Comparison of ENCODE assay signal across 23 cellular contexts in genomic region chr6:125752773-125753172, GRCh38. TPM values are rescaled to one million over a fixed set of nuclear protein-coding genes. Genes with fewer than 3 reads are reported as not detected.
DNase-seq lines count a peak whose midpoint lies in the region; ATAC-seq and TF ChIP-seq lines count a peak whose summit lies in the region.
"Had no signal": no experiment of that assay in that cellular context is flagged by ENCODE, and none has a peak within 500 bp of the region (broad histone marks: within the 10 kb centered on the region; RNA-seq: fewer than 3 reads in every experiment).

No MANE protein-coding gene starts in this region.

- no peaks in the 10 kb centered on the region for H3K79me2 ChIP-seq in GM23248 (ENCODE audit: insufficient read depth)

- no peaks in the 10 kb centered on the region for H3K9me3 Mint-ChIP-seq in nephron
- H3K9me3 Mint-ChIP-seq: activated CD4-positive, alpha-beta memory T cell treated with anti-CD3 and anti-CD28 coated beads, Interleukin-2, amount 10 ng/mL, durations not matched to agents 7 days and 5 days; CD8-positive, alpha-beta T cell; dendritic cell treated with granulocyte-macrophage colony-stimulating factor and Interleukin-4, amounts not matched to agents 40 ng/mL and 50 ng/mL, for 4 days; HFFc6; natural killer cell treated with Interleukin-12 subunit alpha and Interleukin-12 subunit beta and Interleukin-15 and Interleukin-18, amount 100 ng/mL, for 72 hours had no signal

- TF ChIP-seq CTCF in heart right ventricle (IDR thresholded peaks at IDR 0.05) (no peak), nephron (IDR thresholded peaks at IDR 0.05; ENCODE audit: unreplicated experiment in 3 of 3) (no peak), tibial artery (IDR thresholded peaks at IDR 0.05) (no peak), body of pancreas (IDR thresholded peaks at IDR 0.05) (no peak)

- H3F3A ChIP-seq in GM23248 (ENCODE audit: insufficient read depth), result no peaks in the 10 kb centered on the region

- no peak overlapping the region for H3K27ac Mint-ChIP-seq in nephron
- H3K27ac Mint-ChIP-seq: activated CD4-positive, alpha-beta memory T cell treated with anti-CD3 and anti-CD28 coated beads, Interleukin-2, amount 10 ng/mL, durations not matched to agents 7 days and 5 days; CD8-positive, alpha-beta T cell; dendritic cell treated with granulocyte-macrophage colony-stimulating factor and Interleukin-4, amounts not matched to agents 40 ng/mL and 50 ng/mL, for 4 days; HFFc6; natural killer cell treated with Interleukin-12 subunit alpha and Interleukin-12 subunit beta and Interleukin-15 and Interleukin-18, amount 100 ng/mL, for 72 hours had no signal

- H3K9ac ChIP-seq in GM23248, result no peak overlapping the region

- H3K9me2 ChIP-seq in GM23248 (ENCODE audit: insufficient read depth), result no peaks in the 10 kb centered on the region

- H3K9me3 ChIP-seq in heart right ventricle (no peaks in the 10 kb centered on the region), tibial artery (no peaks in the 10 kb centered on the region), GM23248 (ENCODE audit: low read depth) (no peaks in the 10 kb centered on the region), body of pancreas (no peaks in the 10 kb centered on the region)
- H3K9me3 ChIP-seq: MG63 had no signal

- no peak overlapping the region for H3K4me2 ChIP-seq in GM23248 (ENCODE audit: unreplicated experiment)

- H3K27me3 ChIP-seq in heart right ventricle (peaks cover 0 to 88% (median 0%) of the 10 kb centered on the region in 7 donors), tibial artery (no peaks in the 10 kb centered on the region), GM23248 (replicated peaks; ENCODE audit: insufficient read depth) (peaks cover 66% of the 10 kb centered on the region), body of pancreas (no peaks in the 10 kb centered on the region)

- no peak for ATAC-seq in heart right ventricle
- ATAC-seq in left ventricle myocardium superior, result no peak
- no peak for ATAC-seq in body of pancreas
- ATAC-seq: CD8-positive, alpha-beta T cell; natural killer cell treated with Interleukin-12 subunit alpha and Interleukin-12 subunit beta and Interleukin-15 and Interleukin-18, amount 100 ng/mL, for 72 hours; Panc1 had no signal

- H3K27me3 Mint-ChIP-seq in nephron (ENCODE audit: low read depth), result peaks cover 45% of the 10 kb centered on the region

- in situ Hi-C loops in GM23248 (cut with MboI), result loop anchor here (25.0 kb wide), 2 partner anchors 590 to 890 kb away; partner anchors contain the start of gene TPD52L1

- peak overlapping the region; percentile 9 to 87 (median 76) for H3K4me3 ChIP-seq in heart right ventricle
- H3K4me3 ChIP-seq in tibial artery, result peak overlapping the region; percentile 89 to 95
- no peak overlapping the region for H3K4me3 ChIP-seq in GM23248
- H3K4me3 ChIP-seq in body of pancreas, result no peak overlapping the region
- H3K4me3 ChIP-seq: MG63 had no signal

- H3K36me3 ChIP-seq in heart right ventricle (peaks cover 0 to 38% (median 0%) of the 10 kb centered on the region in 9 donors), tibial artery (peaks cover 0 to 12% (median 11%) of the 10 kb centered on the region in 3 donors), GM23248 (ENCODE audit: low read depth) (no peaks in the 10 kb centered on the region), body of pancreas (replicated peaks in 1 of 2; ENCODE audit: insufficient read depth in 1 of 2, low read depth in 2 of 2) (no peaks in the 10 kb centered on the region)
- H3K36me3 ChIP-seq: MG63 had no signal

- peak overlapping the region in 9 of 10 donors; percentile 88 to 98 (median 96) for H3K27ac ChIP-seq in heart right ventricle
- peak overlapping the region; percentile 42 for H3K27ac ChIP-seq in cingulate gyrus (ENCODE audit: low read depth, low read length)
- peak overlapping the region; percentile 99 for H3K27ac ChIP-seq in tibial artery
- H3K27ac ChIP-seq in GM23248, result no peak overlapping the region
- H3K27ac ChIP-seq in body of pancreas, result peak overlapping the region in 2 of 4 donors; percentile 59 to 94

- 54 to 59% methylated on average over 2 of the region's 2 CpGs for whole genome bisulfite sequencing in heart right ventricle, 2 donors
- 66 to 77% methylated on average over 2 of the region's 2 CpGs for WGBS in GM23248 (ENCODE audit: low coverage in 1 of 2, low lambda C conversion rate in 2 of 2, missing lambda C conversion rate in 2 of 2), 2 experiments
- WGBS in body of pancreas, 2 donors, result 52 to 57% methylated on average over 2 of the region's 2 CpGs

- H3K4me3 Mint-ChIP-seq in nephron, result peak overlapping the region; percentile 40 to 46 (median 41)
- H3K4me3 Mint-ChIP-seq: activated CD4-positive, alpha-beta memory T cell treated with anti-CD3 and anti-CD28 coated beads, Interleukin-2, amount 10 ng/mL, durations not matched to agents 7 days and 5 days; CD8-positive, alpha-beta T cell; dendritic cell treated with granulocyte-macrophage colony-stimulating factor and Interleukin-4, amounts not matched to agents 40 ng/mL and 50 ng/mL, for 4 days; HFFc6; natural killer cell treated with Interleukin-12 subunit alpha and Interleukin-12 subunit beta and Interleukin-15 and Interleukin-18, amount 100 ng/mL, for 72 hours had no signal

- H3K4me1 Mint-ChIP-seq in nephron, result peaks cover 16% of the 10 kb centered on the region

- no peak for TF ChIP-seq POLR2A in body of pancreas (IDR thresholded peaks at IDR 0.05)

- intact Hi-C loops in heart right ventricle (cut with DNase I), result loop anchor here in 6 of 10 donors (1.0 to 10.0 kb wide), 6 partner anchors 165 to 600 kb away; partner anchors contain the start of gene TPD52L1 (in 2 of the 6)
- intact Hi-C loops in left ventricle myocardium superior (cut with micrococcal nuclease), result loop anchor here (5.0 kb wide), 1 partner anchor 440 kb away; no protein-coding TSS in a partner anchor
- intact Hi-C loops in tibial artery (cut with DNase I; ENCODE audit: low total_unique reads), result no loop called here
- intact Hi-C loops in body of pancreas (cut with DNase I), result no loop called here

- DNase-seq in heart right ventricle (no peak), left ventricle myocardium superior (no peak), tibial artery (no peak), GM23248 (no peak), body of pancreas (no peak)
- no peak for DNase-seq in stimulated activated CD4-positive, alpha-beta T cell treated with anti-CD3 and anti-CD28 coated beads, Interleukin-2, amount 100 ng/mL, for 48 hours
- DNase-seq: activated CD4-positive, alpha-beta memory T cell treated with anti-CD3 and anti-CD28 coated beads, Interleukin-2, amount 10 ng/mL, durations not matched to agents 7 days and 5 days; activated CD4-positive, CD25-positive, alpha-beta regulatory T cell treated with anti-CD3 and anti-CD28 coated beads, Interleukin-2, amount 50 U/mL, for 72 hours; AML-193; CD8-positive, alpha-beta T cell; HFFc6; MG63; NK-92 treated with Interleukin-12 subunit alpha and Interleukin-12 subunit beta, amount 100 ng/mL, for 24 hours; posterior cingulate gyrus; stimulated activated CD8-positive, alpha-beta memory T cell treated with anti-CD3 and anti-CD28 coated beads, Interleukin-4, amount 100 ng/mL, for 48 hours had no signal

- no peaks in the 10 kb centered on the region for H4K20me1 ChIP-seq in GM23248 (ENCODE audit: insufficient read depth)

- H3K4me1 ChIP-seq in heart right ventricle (peaks cover 3 to 47% (median 19%) of the 10 kb centered on the region in 9 donors), tibial artery (peaks cover 0 to 45% (median 19%) of the 10 kb centered on the region in 4 donors), GM23248 (ENCODE audit: insufficient read depth) (peaks cover 6% of the 10 kb centered on the region), body of pancreas (peaks cover 20% of the 10 kb centered on the region)

- no peak overlapping the region for H2AFZ ChIP-seq in GM23248

- H3K36me3 Mint-ChIP-seq in nephron (ENCODE audit: low read depth), result peaks cover 5% of the 10 kb centered on the region
- H3K36me3 Mint-ChIP-seq: natural killer cell treated with Interleukin-12 subunit alpha and Interleukin-12 subunit beta and Interleukin-15 and Interleukin-18, amount 100 ng/mL, for 72 hours had no signal

RNA-seq across cellular contexts. Expression of gene HEY2, which starts 3.3 kb away (rescaled TPM):
- 10 to 100 TPM; 12.4 to 75.1 (median 36.2) TPM for total RNA-seq in heart right ventricle
- polyA plus RNA-seq in heart right ventricle, result 10 to 100 TPM; 14.1 to 28.6 TPM
- total RNA-seq in left ventricle myocardium superior, result 66.8 TPM
- total RNA-seq in GM23248 (2014; rRNA removed; shearing (Covaris generic)), result not detected in 2 replicates
- polyA plus RNA-seq in GM23248 (2016; fragmentation: Nextera tagmentation; extraction: Ambion mirVana), result 0.13 TPM in 1 of 2 replicates, not detected in the other
- 1 to 10 TPM; 2.6 to 7.3 TPM for total RNA-seq in body of pancreas
- total RNA-seq: activated CD4-positive, alpha-beta memory T cell treated with anti-CD3 and anti-CD28 coated beads, Interleukin-2, amount 10 ng/mL, durations not matched to agents 7 days and 5 days; G401; HFFc6; NCI-H460; T-helper 1 cell treated with Interleukin-12 subunit alpha and Interleukin-12 subunit beta and Interleukin-4 antibody, amounts not matched to agents 30 ng/mL and 1 ng/mL, for 36 hours had no signal

RNA-seq across cellular contexts. Expression of gene NCOA7, which starts 38.0 kb away (rescaled TPM):
- total RNA-seq in heart right ventricle, result 10 to 100 TPM in 7 of 10 donors, 1 to 10 TPM in 3; 6.2 to 21.3 (median 11.1) TPM
- 10 to 100 TPM in 1 of 2 donors, 1 to 10 TPM in 1; 4.2 to 10.2 TPM for polyA plus RNA-seq in heart right ventricle
- 10.2 TPM for total RNA-seq in left ventricle myocardium superior
- 6.1 and 10.2 TPM in 2 replicates for total RNA-seq in GM23248 (2014; rRNA removed; shearing (Covaris generic))
- polyA plus RNA-seq in GM23248 (2016; fragmentation: Nextera tagmentation; extraction: Ambion mirVana), result 9.5 and 9.9 TPM in 2 replicates
- total RNA-seq in body of pancreas, result 10 to 100 TPM; 26.5 to 30.0 TPM

Comparison
In these comparisons a context has a peak if more than half of its experiments do, and no peak if none do; other contexts are left out.
1. H3K4me3 ChIP-seq: peak in heart right ventricle (10 of 10) and tibial artery (2 of 2); none in GM23248 (single experiment) and body of pancreas (0 of 2).
2. intact Hi-C loops: an anchor here in heart right ventricle (1.0 to 10.0 kb wide) and left ventricle myocardium superior (5.0 kb wide); none called in tibial artery and body of pancreas.